3 cellular contexts compared by ENCODE assay signal in genomic region chr17:21741520-21741919, GRCh38. TPM values are rescaled to one million over a fixed set of nuclear protein-coding genes. Genes with fewer than 3 reads are reported as not detected.
"Had no signal": no experiment of that assay in that cellular context is flagged by ENCODE, and none has a peak within 500 bp of the region (broad histone marks: within the 10 kb centered on the region; RNA-seq: fewer than 3 reads in every experiment).

No MANE protein-coding gene starts in this region.

RNA-seq across cellular contexts. Expression of gene KCNJ18, which starts 49.2 kb away (rescaled TPM):
- total RNA-seq: LHCN-M2, M059J, MCF 10A had no signal
